In the genomic region with DNA sequence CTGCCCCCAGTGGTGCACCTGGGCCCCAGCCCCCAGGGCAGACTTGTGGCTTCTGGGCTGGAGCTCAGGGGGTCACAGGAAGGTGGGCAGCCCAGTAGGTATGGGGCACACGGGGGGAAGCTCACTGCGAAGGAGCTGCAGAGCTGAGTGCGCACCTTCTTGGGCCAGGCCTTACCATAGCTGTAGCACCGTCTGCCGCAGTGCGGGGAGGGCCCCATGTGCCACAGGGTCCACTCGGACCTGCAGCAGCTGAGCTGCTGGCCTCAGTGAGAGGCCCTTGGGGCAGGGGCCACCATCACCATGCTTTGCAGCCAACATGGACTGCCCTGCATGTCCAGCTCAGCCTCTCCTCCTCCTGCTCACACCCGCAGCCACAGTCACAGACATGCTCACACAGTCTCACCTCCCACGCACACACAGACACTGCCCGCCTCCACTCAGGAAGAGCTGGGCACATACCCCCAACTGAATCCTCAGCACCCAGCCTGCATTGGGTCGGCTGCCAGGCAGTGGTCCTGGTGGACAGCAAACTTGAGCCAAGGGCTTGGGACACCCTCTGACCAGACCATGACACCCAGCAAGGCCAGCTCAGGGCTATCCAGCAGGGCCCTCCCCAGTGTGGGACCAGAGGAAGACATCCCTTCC, we compare ENCODE assay signal across 3 cellular contexts.
TF ChIP-seq lines count a peak whose summit lies in the region.

No MANE protein-coding gene starts in this region.

TF ChIP-seq in SK-N-SH, 30 proteins besides CTCF, POLR2A, EP300 and RAD21 (continued from another document):
- TF ChIP-seq, protein P1, sequence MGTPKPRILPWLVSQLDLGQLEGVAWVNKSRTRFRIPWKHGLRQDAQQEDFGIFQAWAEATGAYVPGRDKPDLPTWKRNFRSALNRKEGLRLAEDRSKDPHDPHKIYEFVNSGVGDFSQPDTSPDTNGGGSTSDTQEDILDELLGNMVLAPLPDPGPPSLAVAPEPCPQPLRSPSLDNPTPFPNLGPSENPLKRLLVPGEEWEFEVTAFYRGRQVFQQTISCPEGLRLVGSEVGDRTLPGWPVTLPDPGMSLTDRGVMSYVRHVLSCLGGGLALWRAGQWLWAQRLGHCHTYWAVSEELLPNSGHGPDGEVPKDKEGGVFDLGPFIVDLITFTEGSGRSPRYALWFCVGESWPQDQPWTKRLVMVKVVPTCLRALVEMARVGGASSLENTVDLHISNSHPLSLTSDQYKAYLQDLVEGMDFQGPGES (IDR thresholded peaks at IDR 0.05; ENCODE audit: low read depth, low read length) = no peak
- TF ChIP-seq, protein P2, sequence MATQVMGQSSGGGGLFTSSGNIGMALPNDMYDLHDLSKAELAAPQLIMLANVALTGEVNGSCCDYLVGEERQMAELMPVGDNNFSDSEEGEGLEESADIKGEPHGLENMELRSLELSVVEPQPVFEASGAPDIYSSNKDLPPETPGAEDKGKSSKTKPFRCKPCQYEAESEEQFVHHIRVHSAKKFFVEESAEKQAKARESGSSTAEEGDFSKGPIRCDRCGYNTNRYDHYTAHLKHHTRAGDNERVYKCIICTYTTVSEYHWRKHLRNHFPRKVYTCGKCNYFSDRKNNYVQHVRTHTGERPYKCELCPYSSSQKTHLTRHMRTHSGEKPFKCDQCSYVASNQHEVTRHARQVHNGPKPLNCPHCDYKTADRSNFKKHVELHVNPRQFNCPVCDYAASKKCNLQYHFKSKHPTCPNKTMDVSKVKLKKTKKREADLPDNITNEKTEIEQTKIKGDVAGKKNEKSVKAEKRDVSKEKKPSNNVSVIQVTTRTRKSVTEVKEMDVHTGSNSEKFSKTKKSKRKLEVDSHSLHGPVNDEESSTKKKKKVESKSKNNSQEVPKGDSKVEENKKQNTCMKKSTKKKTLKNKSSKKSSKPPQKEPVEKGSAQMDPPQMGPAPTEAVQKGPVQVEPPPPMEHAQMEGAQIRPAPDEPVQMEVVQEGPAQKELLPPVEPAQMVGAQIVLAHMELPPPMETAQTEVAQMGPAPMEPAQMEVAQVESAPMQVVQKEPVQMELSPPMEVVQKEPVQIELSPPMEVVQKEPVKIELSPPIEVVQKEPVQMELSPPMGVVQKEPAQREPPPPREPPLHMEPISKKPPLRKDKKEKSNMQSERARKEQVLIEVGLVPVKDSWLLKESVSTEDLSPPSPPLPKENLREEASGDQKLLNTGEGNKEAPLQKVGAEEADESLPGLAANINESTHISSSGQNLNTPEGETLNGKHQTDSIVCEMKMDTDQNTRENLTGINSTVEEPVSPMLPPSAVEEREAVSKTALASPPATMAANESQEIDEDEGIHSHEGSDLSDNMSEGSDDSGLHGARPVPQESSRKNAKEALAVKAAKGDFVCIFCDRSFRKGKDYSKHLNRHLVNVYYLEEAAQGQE (IDR thresholded peaks at IDR 0.05; ENCODE audit: low read depth, low read length) = no peak
- no peak for TF ChIP-seq JUND (IDR thresholded peaks at IDR 0.05)
- no peak for TF ChIP-seq GATA2 (CRISPR knock-in tag; IDR thresholded peaks at IDR 0.05)
- no peak for TF ChIP-seq NFIC (IDR thresholded peaks at IDR 0.05; ENCODE audit: borderline replicate concordance)
- TF ChIP-seq SMC3 (IDR thresholded peaks at IDR 0.05; ENCODE audit: low read depth, low read length) = no peak
- no peak for TF ChIP-seq FOXM1 (IDR thresholded peaks at IDR 0.05; ENCODE audit: low read depth)

TF ChIP-seq in SK-N-SH treated with all-trans-retinoic acid at 6 μM for 48 hours, 23 proteins besides CTCF, POLR2A, EP300 and RAD21 (continued from another document):
- TF ChIP-seq TSHZ2 (CRISPR knock-in tag; IDR thresholded peaks at IDR 0.05) (no peak), SNAI2 (CRISPR knock-in tag; IDR thresholded peaks at IDR 0.05) (no peak), TCF4 (CRISPR knock-in tag; IDR thresholded peaks at IDR 0.05; ENCODE audit: borderline replicate concordance) (no peak), ARNTL (CRISPR knock-in tag; IDR thresholded peaks at IDR 0.05; ENCODE audit: borderline replicate concordance, low read depth) (no peak), POU6F1 (CRISPR knock-in tag; IDR thresholded peaks at IDR 0.05; ENCODE audit: borderline replicate concordance, low read depth) (no peak), ZNF70 (CRISPR knock-in tag; IDR thresholded peaks at IDR 0.05) (no peak), GLIS3 (CRISPR knock-in tag; IDR thresholded peaks at IDR 0.05) (no peak), ZFP3 (CRISPR knock-in tag; IDR thresholded peaks at IDR 0.05) (no peak)

TF ChIP-seq in neural cell, 6 proteins besides CTCF, POLR2A, EP300 and RAD21 (continued from another document):
- TF ChIP-seq, protein P2 (IDR thresholded peaks at IDR 0.05; ENCODE audit: borderline replicate concordance) = no peak
- TF ChIP-seq MXI1 (conservative IDR thresholded peaks at IDR 0.05; ENCODE audit: poor library complexity, severe bottlenecking) = no peak
TF ChIP-seq in neural cell: peak in this region for 0.
